ENCODE assay signal across 23 cellular contexts in genomic region chr18:66048404-66048803, GRCh38.
DNase-seq lines count a peak whose midpoint lies in the region; ATAC-seq, FAIRE-seq and TF ChIP-seq lines count a peak whose summit lies in the region.
"Had no signal": no experiment of that assay in that cellular context is flagged by ENCODE, and none has a peak within 500 bp of the region (broad histone marks: within the 10 kb centered on the region; RNA-seq: fewer than 3 reads in every experiment).

No MANE protein-coding gene starts in this region.

- no peak overlapping the region for H3K4me3 ChIP-seq in astrocyte of the spinal cord (ENCODE audit: low read depth, low read length)
- no peak overlapping the region for H3K4me3 ChIP-seq in CD8-positive, alpha-beta T cell (ENCODE audit: low read depth, low read length)
- H3K4me3 ChIP-seq: GM23248, HAP-1 had no signal

- H3K36me3 Mint-ChIP-seq in nephron progenitor cell (ENCODE audit: low read depth), result no peaks in the 10 kb centered on the region
- no peaks in the 10 kb centered on the region for H3K36me3 Mint-ChIP-seq in CD8-positive, alpha-beta T cell
- H3K36me3 Mint-ChIP-seq: CD14-positive monocyte had no signal

- no peak overlapping the region for H3K4me3 Mint-ChIP-seq in nephron progenitor cell
- H3K4me3 Mint-ChIP-seq in CD8-positive, alpha-beta T cell, result no peak overlapping the region
- H3K4me3 Mint-ChIP-seq: CD14-positive monocyte had no signal

- no peak for ATAC-seq in CD8-positive, alpha-beta T cell
- ATAC-seq: Right ventricle myocardium inferior had no signal

- H3K9me3 ChIP-seq in CD8-positive, alpha-beta T cell (ENCODE audit: low read length), result no peaks in the 10 kb centered on the region
- H3K9me3 ChIP-seq: HAP-1 had no signal

- no peak overlapping the region for H3K27ac ChIP-seq in CD8-positive, alpha-beta T cell (ENCODE audit: low read depth, low read length)
- H3K27ac ChIP-seq: GM23248, HL-60, KMS-11 had no signal

- no peaks in the 10 kb centered on the region for H3K36me3 ChIP-seq in CD8-positive, alpha-beta T cell (ENCODE audit: insufficient read depth, low read length)
- H3K36me3 ChIP-seq: HAP-1 had no signal

- in situ Hi-C loops in astrocyte of the spinal cord (cut with HindIII; ENCODE audit: low sequenced_read_pairs), result no loop called here

- CTCF ChIA-PET in CD8-positive, alpha-beta T cell (lab: Charles Lee), result no interaction called here

- H3K4me1 ChIP-seq in CD8-positive, alpha-beta T cell (ENCODE audit: insufficient read depth, low read length), result no peaks in the 10 kb centered on the region

- no peaks in the 10 kb centered on the region for H3K27me3 Mint-ChIP-seq in nephron progenitor cell (ENCODE audit: low read depth, poor library complexity)
- H3K27me3 Mint-ChIP-seq in CD8-positive, alpha-beta T cell (ENCODE audit: low read depth), result no peaks in the 10 kb centered on the region

- peak overlapping the region; percentile 77 for H3K27ac Mint-ChIP-seq in nephron progenitor cell
- no peak overlapping the region for H3K27ac Mint-ChIP-seq in CD8-positive, alpha-beta T cell
- H3K27ac Mint-ChIP-seq: CD14-positive monocyte had no signal

- intact Hi-C loops in CD8-positive, alpha-beta T cell (cut with DNase I, micrococcal nuclease), result no loop called here

- H3K4me1 Mint-ChIP-seq in nephron progenitor cell, result peaks cover 21% of the 10 kb centered on the region
- no peaks in the 10 kb centered on the region for H3K4me1 Mint-ChIP-seq in CD8-positive, alpha-beta T cell (ENCODE audit: low read depth)
- H3K4me1 Mint-ChIP-seq: CD14-positive monocyte had no signal

- no peak for DNase-seq in D721Med (ENCODE audit: insufficient read length, low spot score)
- peak; percentile 27 for DNase-seq in NCI-H82 (lab: John Stamatoyannopoulos, UW)
- peak; percentile 28 for DNase-seq in astrocyte of the spinal cord (ENCODE audit: low read depth, low spot score)
- no peak for DNase-seq in nephron progenitor cell
- no peak for DNase-seq in OCI-M1 (lab: John Stamatoyannopoulos, UW)
- no peak for DNase-seq in CD8-positive, alpha-beta T cell
- no peak for DNase-seq in GM19240 (ENCODE audit: insufficient read length, low spot score)
- no peak for DNase-seq in RCC 7860 (ENCODE audit: low spot score)
- DNase-seq: AML-193; DMS153; GM23248; IMR-90; NCI-H1436; NCI-H187 treated with DMSO at 0.1 percent for 48 hours; NCI-H2107; NK-92 treated with Interleukin-12 subunit alpha and Interleukin-12 subunit beta, amount 100 ng/mL, for 24 hours had no signal

- FAIRE-seq in D721Med (lab: Jason Lieb, UNC), result peak; percentile 99
- no peak for FAIRE-seq in RCC 7860 (lab: Jason Lieb, UNC)
- FAIRE-seq: GM12891, HTR-8/SVneo had no signal

- POLR2A ChIA-PET in CD8-positive, alpha-beta T cell (lab: Charles Lee), result no interaction called here

- no peaks in the 10 kb centered on the region for H3K27me3 ChIP-seq in CD8-positive, alpha-beta T cell (ENCODE audit: insufficient read depth, low read length)

- H3K9me3 Mint-ChIP-seq in nephron progenitor cell, result no peaks in the 10 kb centered on the region
- peaks cover 9% of the 10 kb centered on the region for H3K9me3 Mint-ChIP-seq in CD8-positive, alpha-beta T cell

- TF ChIP-seq CTCF in D721Med (IDR thresholded peaks at IDR 0.05; ENCODE audit: insufficient read depth, missing control alignments), result no peak
- no peak for TF ChIP-seq CTCF in astrocyte of the spinal cord (IDR thresholded peaks at IDR 0.05; ENCODE audit: low read depth, low read length)
- TF ChIP-seq CTCF in nephron progenitor cell (IDR thresholded peaks at IDR 0.05), result no peak
- no peak for TF ChIP-seq CTCF in CD8-positive, alpha-beta T cell (IDR thresholded peaks at IDR 0.05)

Comparison
In these comparisons a context has a peak if more than half of its experiments do, and no peak if none do; other contexts are left out.
1. DNase-seq: peak in NCI-H82 (single experiment) and astrocyte of the spinal cord (single experiment); none in D721Med (single experiment), nephron progenitor cell (single experiment), OCI-M1 (single experiment), CD8-positive, alpha-beta T cell (0 of 7), GM19240 (single experiment) and RCC 7860 (single experiment).